1 cellular context compared by ENCODE assay signal in genomic region chr6:21158149-21158548, GRCh38.
A peak's percentile ranks its signal among the peaks of the same experiment; 100 is the strongest.
TF ChIP-seq lines count a peak whose summit lies in the region.

No MANE protein-coding gene starts in this region.

TF ChIP-seq in K562, 482 proteins besides CTCF, POLR2A, EP300 and RAD21 (continued from another document and continues in another):
- TF ChIP-seq CREB3 (tag; conservative IDR thresholded peaks at IDR 0.05; ENCODE audit: low read depth) (no peak), ZNF76 (CRISPR knock-in tag; IDR thresholded peaks at IDR 0.05; ENCODE audit: borderline replicate concordance) (no peak), RBM25 (IDR thresholded peaks at IDR 0.05; ENCODE audit: low read depth, low read length, severe bottlenecking) (no peak), ZBTB17 (CRISPR knock-in tag; IDR thresholded peaks at IDR 0.05) (no peak), ZBTB8A (IDR thresholded peaks at IDR 0.05; ENCODE audit: partially characterized antibody) (no peak), TRIM25 (IDR thresholded peaks at IDR 0.05; ENCODE audit: borderline replicate concordance) (no peak), SIX5 (IDR thresholded peaks at IDR 0.05; ENCODE audit: borderline replicate concordance in 1 of 2, insufficient read depth in 1 of 2, low read depth in 1 of 2, low read length in 2 of 2) (no peak), ZNF224 (CRISPR knock-in tag; IDR thresholded peaks at IDR 0.05) (no peak), CTBP1 (IDR thresholded peaks at IDR 0.05; ENCODE audit: borderline replicate concordance) (peak; percentile 69; the same call in 1 of the 2 replicates), FOXK2 (conservative IDR thresholded peaks at IDR 0.05 in 1 of 2, IDR thresholded peaks at IDR 0.05 in 1 of 2; ENCODE audit: low read depth in 2 of 2) (peak; percentile 37 to 61; a peak in 2 of 4 replicates), NCOA6 (IDR thresholded peaks at IDR 0.05) (no peak), TEAD4 (IDR thresholded peaks at IDR 0.05; ENCODE audit: low read length) (peak; percentile 70), TEAD4 (CRISPR knock-in tag; IDR thresholded peaks at IDR 0.05; ENCODE audit: borderline replicate concordance) (no peak), PTRF (tag; IDR thresholded peaks at IDR 0.05) (no peak), ZNF518B (CRISPR knock-in tag; IDR thresholded peaks at IDR 0.05) (no peak), GTF2E2 (tag; IDR thresholded peaks at IDR 0.05) (no peak), TAL1 (IDR thresholded peaks at IDR 0.05) (peak; percentile 77), ZFP91 (CRISPR knock-in tag; IDR thresholded peaks at IDR 0.05) (no peak), KDM4B (IDR thresholded peaks at IDR 0.05; ENCODE audit: borderline replicate concordance in 2 of 2, low read depth in 1 of 2) (no peak), MEF2D (tag; conservative IDR thresholded peaks at IDR 0.05; ENCODE audit: low read depth) (no peak), MBD2 (IDR thresholded peaks at IDR 0.05; ENCODE audit: borderline replicate concordance, low read depth) (no peak), FIP1L1 (IDR thresholded peaks at IDR 0.05; ENCODE audit: low read depth, low read length, poor library complexity, severe bottlenecking) (no peak), HMG20A (CRISPR knock-in tag; conservative IDR thresholded peaks at IDR 0.05) (no peak), HLTF (IDR thresholded peaks at IDR 0.05) (no peak), ZZZ3 (IDR thresholded peaks at IDR 0.05) (no peak), ZNF212 (CRISPR knock-in tag; IDR thresholded peaks at IDR 0.05) (no peak), NBN (IDR thresholded peaks at IDR 0.05; ENCODE audit: low read depth) (no peak), ZNF445 (CRISPR knock-in tag; IDR thresholded peaks at IDR 0.05; ENCODE audit: low read depth) (no peak), NFIC (IDR thresholded peaks at IDR 0.05) (peak; percentile 64), CBFA2T3 (IDR thresholded peaks at IDR 0.05) (peak; percentile 91), TSC22D4 (tag; IDR thresholded peaks at IDR 0.05) (no peak), CHD2 (IDR thresholded peaks at IDR 0.05; ENCODE audit: low read depth, low read length) (no peak), KDM1A (IDR thresholded peaks at IDR 0.05) (peak; percentile 63 to 81), KLF13 (tag; IDR thresholded peaks at IDR 0.05; ENCODE audit: borderline replicate concordance, low read depth) (no peak), SETDB1 (IDR thresholded peaks at IDR 0.05; ENCODE audit: low read length) (no peak), GATA2 (CRISPR knock-in tag; IDR thresholded peaks at IDR 0.05) (peak; percentile 80), IRF2 (CRISPR knock-in tag; IDR thresholded peaks at IDR 0.05) (no peak), ZNF696 (CRISPR knock-in tag; conservative IDR thresholded peaks at IDR 0.05) (no peak), CBFA2T2 (conservative IDR thresholded peaks at IDR 0.05) (peak; percentile 86), DNMT1 (IDR thresholded peaks at IDR 0.05) (no peak), ZNF551 (CRISPR knock-in tag; IDR thresholded peaks at IDR 0.05) (no peak), DPF2 (IDR thresholded peaks at IDR 0.05) (peak; percentile 57; the same call in 1 of the 2 replicates), LCOR (CRISPR knock-in tag; IDR thresholded peaks at IDR 0.05) (no peak), ZNF134 (CRISPR knock-in tag; conservative IDR thresholded peaks at IDR 0.05) (no peak), RBM17 (IDR thresholded peaks at IDR 0.05; ENCODE audit: borderline replicate concordance, low read depth, low read length) (no peak), BCOR (IDR thresholded peaks at IDR 0.05) (no peak), HMBOX1 (IDR thresholded peaks at IDR 0.05) (0 out of 2 replicates have a peak, but pooled peaks have one; percentile 32), TFAM (CRISPR knock-in tag; conservative IDR thresholded peaks at IDR 0.05) (no peak), TCF3 (CRISPR knock-in tag; IDR thresholded peaks at IDR 0.05) (peak; percentile 79), MXI1 (IDR thresholded peaks at IDR 0.05; ENCODE audit: low read depth, low read length) (no peak), PRDM10 (IDR thresholded peaks at IDR 0.05; ENCODE audit: partially characterized antibody) (no peak), ATF2 (CRISPR knock-in tag; IDR thresholded peaks at IDR 0.05) (no peak), BRD9 (IDR thresholded peaks at IDR 0.05; ENCODE audit: low read depth, partially characterized antibody) (no peak), MTA1 (IDR thresholded peaks at IDR 0.05; ENCODE audit: borderline replicate concordance) (no peak), ASH1L (IDR thresholded peaks at IDR 0.05; ENCODE audit: borderline replicate concordance, low read depth, partially characterized antibody) (no peak)
